1 cellular context compared by ENCODE assay signal in the genomic region with DNA sequence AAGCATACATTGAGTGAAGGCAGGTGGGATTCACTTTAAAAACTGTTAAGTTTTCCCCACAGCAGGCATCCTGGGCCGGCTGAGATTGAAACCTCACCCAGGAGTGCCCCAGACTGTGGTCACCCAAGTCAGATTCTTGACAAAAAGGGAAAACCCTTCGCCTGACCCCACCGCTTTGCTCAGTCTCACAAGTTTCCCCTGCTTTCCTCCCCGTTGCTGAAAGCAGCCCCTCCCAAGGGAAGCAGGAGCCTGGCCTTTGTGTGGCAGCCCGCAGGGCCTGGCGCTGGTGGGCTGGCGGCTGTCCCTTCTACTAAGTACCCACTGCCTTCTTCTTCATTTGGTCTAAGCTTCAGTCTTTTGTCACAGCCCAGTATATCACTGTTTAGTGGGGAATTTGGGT.
TF ChIP-seq lines count a peak whose summit lies in the region.

No MANE protein-coding gene starts in this region.

TF ChIP-seq in GM23338, 12 proteins besides CTCF, POLR2A, EP300 and RAD21 (continued from another document):
- TF ChIP-seq, protein P1, sequence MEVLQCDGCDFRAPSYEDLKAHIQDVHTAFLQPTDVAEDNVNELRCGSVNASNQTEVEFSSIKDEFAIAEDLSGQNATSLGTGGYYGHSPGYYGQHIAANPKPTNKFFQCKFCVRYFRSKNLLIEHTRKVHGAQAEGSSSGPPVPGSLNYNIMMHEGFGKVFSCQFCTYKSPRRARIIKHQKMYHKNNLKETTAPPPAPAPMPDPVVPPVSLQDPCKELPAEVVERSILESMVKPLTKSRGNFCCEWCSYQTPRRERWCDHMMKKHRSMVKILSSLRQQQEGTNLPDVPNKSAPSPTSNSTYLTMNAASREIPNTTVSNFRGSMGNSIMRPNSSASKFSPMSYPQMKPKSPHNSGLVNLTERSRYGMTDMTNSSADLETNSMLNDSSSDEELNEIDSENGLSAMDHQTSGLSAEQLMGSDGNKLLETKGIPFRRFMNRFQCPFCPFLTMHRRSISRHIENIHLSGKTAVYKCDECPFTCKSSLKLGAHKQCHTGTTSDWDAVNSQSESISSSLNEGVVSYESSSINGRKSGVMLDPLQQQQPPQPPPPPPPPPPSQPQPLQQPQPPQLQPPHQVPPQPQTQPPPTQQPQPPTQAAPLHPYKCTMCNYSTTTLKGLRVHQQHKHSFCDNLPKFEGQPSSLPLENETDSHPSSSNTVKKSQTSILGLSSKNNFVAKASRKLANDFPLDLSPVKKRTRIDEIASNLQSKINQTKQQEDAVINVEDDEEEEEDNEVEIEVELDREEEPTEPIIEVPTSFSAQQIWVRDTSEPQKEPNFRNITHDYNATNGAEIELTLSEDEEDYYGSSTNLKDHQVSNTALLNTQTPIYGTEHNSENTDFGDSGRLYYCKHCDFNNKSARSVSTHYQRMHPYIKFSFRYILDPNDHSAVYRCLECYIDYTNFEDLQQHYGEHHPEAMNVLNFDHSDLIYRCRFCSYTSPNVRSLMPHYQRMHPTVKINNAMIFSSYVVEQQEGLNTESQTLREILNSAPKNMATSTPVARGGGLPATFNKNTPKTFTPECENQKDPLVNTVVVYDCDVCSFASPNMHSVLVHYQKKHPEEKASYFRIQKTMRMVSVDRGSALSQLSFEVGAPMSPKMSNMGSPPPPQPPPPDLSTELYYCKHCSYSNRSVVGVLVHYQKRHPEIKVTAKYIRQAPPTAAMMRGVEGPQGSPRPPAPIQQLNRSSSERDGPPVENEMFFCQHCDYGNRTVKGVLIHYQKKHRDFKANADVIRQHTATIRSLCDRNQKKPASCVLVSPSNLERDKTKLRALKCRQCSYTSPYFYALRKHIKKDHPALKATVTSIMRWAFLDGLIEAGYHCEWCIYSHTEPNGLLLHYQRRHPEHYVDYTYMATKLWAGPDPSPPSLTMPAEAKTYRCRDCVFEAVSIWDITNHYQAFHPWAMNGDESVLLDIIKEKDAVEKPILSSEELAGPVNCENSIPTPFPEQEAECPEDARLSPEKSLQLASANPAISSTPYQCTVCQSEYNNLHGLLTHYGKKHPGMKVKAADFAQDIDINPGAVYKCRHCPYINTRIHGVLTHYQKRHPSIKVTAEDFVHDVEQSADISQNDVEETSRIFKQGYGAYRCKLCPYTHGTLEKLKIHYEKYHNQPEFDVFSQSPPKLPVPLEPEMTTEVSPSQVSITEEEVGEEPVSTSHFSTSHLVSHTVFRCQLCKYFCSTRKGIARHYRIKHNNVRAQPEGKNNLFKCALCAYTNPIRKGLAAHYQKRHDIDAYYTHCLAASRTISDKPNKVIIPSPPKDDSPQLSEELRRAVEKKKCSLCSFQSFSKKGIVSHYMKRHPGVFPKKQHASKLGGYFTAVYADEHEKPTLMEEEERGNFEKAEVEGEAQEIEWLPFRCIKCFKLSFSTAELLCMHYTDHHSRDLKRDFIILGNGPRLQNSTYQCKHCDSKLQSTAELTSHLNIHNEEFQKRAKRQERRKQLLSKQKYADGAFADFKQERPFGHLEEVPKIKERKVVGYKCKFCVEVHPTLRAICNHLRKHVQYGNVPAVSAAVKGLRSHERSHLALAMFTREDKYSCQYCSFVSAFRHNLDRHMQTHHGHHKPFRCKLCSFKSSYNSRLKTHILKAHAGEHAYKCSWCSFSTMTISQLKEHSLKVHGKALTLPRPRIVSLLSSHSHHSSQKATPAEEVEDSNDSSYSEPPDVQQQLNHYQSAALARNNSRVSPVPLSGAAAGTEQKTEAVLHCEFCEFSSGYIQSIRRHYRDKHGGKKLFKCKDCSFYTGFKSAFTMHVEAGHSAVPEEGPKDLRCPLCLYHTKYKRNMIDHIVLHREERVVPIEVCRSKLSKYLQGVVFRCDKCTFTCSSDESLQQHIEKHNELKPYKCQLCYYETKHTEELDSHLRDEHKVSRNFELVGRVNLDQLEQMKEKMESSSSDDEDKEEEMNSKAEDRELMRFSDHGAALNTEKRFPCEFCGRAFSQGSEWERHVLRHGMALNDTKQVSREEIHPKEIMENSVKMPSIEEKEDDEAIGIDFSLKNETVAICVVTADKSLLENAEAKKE (CRISPR knock-in tag; IDR thresholded peaks at IDR 0.05): no peak
